Comparison of ENCODE assay signal across 29 cellular contexts in the genomic region with DNA sequence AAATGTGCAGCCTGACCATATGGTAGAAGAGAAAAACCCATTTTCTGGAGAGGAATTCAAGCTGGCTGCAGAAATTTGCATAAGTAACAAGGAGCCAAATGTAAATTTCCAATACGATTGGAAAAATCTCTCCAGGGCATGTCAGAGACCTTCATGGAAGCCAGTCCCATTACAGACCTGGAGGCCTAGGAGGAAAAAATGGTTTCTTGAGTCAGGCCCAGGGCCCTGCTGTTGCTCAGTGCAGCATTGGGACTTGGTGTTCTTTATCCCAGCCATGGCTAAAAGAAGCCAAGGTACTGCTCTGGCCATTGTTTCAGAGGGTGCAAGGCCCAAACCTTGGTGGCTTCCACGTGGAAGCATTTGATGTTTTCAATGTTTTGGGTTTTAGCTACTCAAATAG.
"Had no signal": no experiment of that assay in that cellular context is flagged by ENCODE, and none has a peak within 500 bp of the region (broad histone marks: within the 10 kb centered on the region; RNA-seq: fewer than 3 reads in every experiment).

No MANE protein-coding gene starts in this region.

- H3K27ac ChIP-seq: neural progenitor cell, ovary, parathyroid adenoma, psoas muscle, right lobe of liver, sigmoid colon, stomach, thoracic aorta, thyroid gland, tibial nerve, upper lobe of left lung, vagina had no signal

- H3K4me3 Mint-ChIP-seq: natural killer cell; nephron; neural progenitor cell; stimulated activated effector memory CD8-positive, alpha-beta T cell treated with anti-CD3 and anti-CD28 coated beads, Interleukin-12 subunit alpha, Interleukin-12 subunit beta, amount 100 ng/mL, for 72 hours; stimulated activated naive B cell treated with anti-CD40 and anti-IgM and Interleukin-4, amounts not matched to agents 10 μg/mL and 1 μg/mL and 100 μg/mL, for 72 hours; stimulated activated naive CD8-positive, alpha-beta T cell treated with anti-CD3 and anti-CD28 coated beads, Interleukin-15, Interleukin-2, amounts not matched to agents 100 ng/mL and 50 ng/mL, for 24 hours had no signal

- H3K4me1 Mint-ChIP-seq: natural killer cell; nephron; neural progenitor cell; stimulated activated effector memory CD8-positive, alpha-beta T cell treated with anti-CD3 and anti-CD28 coated beads, Interleukin-12 subunit alpha, Interleukin-12 subunit beta, amount 100 ng/mL, for 72 hours; stimulated activated naive B cell treated with anti-CD40 and anti-IgM and Interleukin-4, amounts not matched to agents 10 μg/mL and 1 μg/mL and 100 μg/mL, for 72 hours had no signal

- H3K79me2 ChIP-seq: parathyroid adenoma had no signal

- H3K36me3 ChIP-seq: neural progenitor cell, ovary, right lobe of liver, sigmoid colon, stomach, thoracic aorta, thyroid gland, tibial nerve, upper lobe of left lung, vagina had no signal

- H3K9me3 ChIP-seq: ovary, psoas muscle, right lobe of liver, sigmoid colon, thoracic aorta, thyroid gland, tibial nerve, vagina had no signal

- H3K4me3 ChIP-seq: neural progenitor cell, ovary, psoas muscle, right lobe of liver, sigmoid colon, stomach, thoracic aorta, thyroid gland, tibial nerve, upper lobe of left lung, vagina had no signal

- H3K4me1 ChIP-seq: neural progenitor cell, parathyroid adenoma, psoas muscle, right lobe of liver, sigmoid colon, stomach, thyroid gland, tibial nerve, upper lobe of left lung, vagina had no signal

- ATAC-seq: natural killer cell; psoas muscle; right cardiac atrium; right lobe of liver; stimulated activated effector memory CD8-positive, alpha-beta T cell treated with anti-CD3 and anti-CD28 coated beads, Interleukin-12 subunit alpha, Interleukin-12 subunit beta, amount 100 ng/mL, for 72 hours; stimulated activated naive B cell treated with anti-CD40 and anti-IgM and Interleukin-4, amounts not matched to agents 10 μg/mL and 1 μg/mL and 100 μg/mL, for 72 hours had no signal

- DNase-seq: natural killer cell; occipital lobe; ovary; posterior cingulate gyrus; psoas muscle; right cardiac atrium; right lobe of liver; sigmoid colon; small intestine; stimulated activated CD4-positive, alpha-beta T cell treated with anti-CD3 and anti-CD28 coated beads, Interleukin-15, amount 100 ng/mL, for 24 hours; stimulated activated CD4-positive, alpha-beta T cell treated with anti-CD3 and anti-CD28 coated beads, Interleukin-2, amount 100 ng/mL, for 24 hours; stimulated activated CD4-positive, alpha-beta T cell treated with anti-CD3 and anti-CD28 coated beads, Interleukin-2, amount 100 ng/mL, for 48 hours; stimulated activated CD4-positive, alpha-beta T cell treated with anti-CD3 and anti-CD28 coated beads, Interleukin-4, amount 100 ng/mL, for 24 hours; stimulated activated naive B cell treated with anti-CD40 and anti-IgM and Interleukin-4, amounts not matched to agents 10 μg/mL and 1 μg/mL and 100 μg/mL, for 72 hours; stimulated activated naive CD4-positive, alpha-beta T cell treated with Interleukin-2 at 50 U/mL for 16 hours; stomach; thyroid gland; trophoblast cell; upper lobe of left lung had no signal

- H3K36me3 Mint-ChIP-seq: natural killer cell; neural progenitor cell; stimulated activated effector memory CD8-positive, alpha-beta T cell treated with anti-CD3 and anti-CD28 coated beads, Interleukin-12 subunit alpha, Interleukin-12 subunit beta, amount 100 ng/mL, for 72 hours had no signal

- H3K4me2 ChIP-seq: neural progenitor cell had no signal

- H3K27me3 ChIP-seq: neural progenitor cell, ovary, right lobe of liver, stomach, thyroid gland, tibial nerve, upper lobe of left lung, vagina had no signal

- H3K27ac Mint-ChIP-seq: natural killer cell; nephron; neural progenitor cell; progenitor cell of endocrine pancreas; stimulated activated effector memory CD8-positive, alpha-beta T cell treated with anti-CD3 and anti-CD28 coated beads, Interleukin-12 subunit alpha, Interleukin-12 subunit beta, amount 100 ng/mL, for 72 hours; stimulated activated naive B cell treated with anti-CD40 and anti-IgM and Interleukin-4, amounts not matched to agents 10 μg/mL and 1 μg/mL and 100 μg/mL, for 72 hours; stimulated activated naive CD8-positive, alpha-beta T cell treated with anti-CD3 and anti-CD28 coated beads, Interleukin-15, Interleukin-2, amounts not matched to agents 100 ng/mL and 50 ng/mL, for 24 hours had no signal

- H3K9me3 Mint-ChIP-seq: stimulated activated naive CD8-positive, alpha-beta T cell treated with anti-CD3 and anti-CD28 coated beads, Interleukin-15, Interleukin-2, amounts not matched to agents 100 ng/mL and 50 ng/mL, for 24 hours had no signal

- H3K9ac ChIP-seq: neural progenitor cell, parathyroid adenoma had no signal

- H3K27me3 Mint-ChIP-seq: progenitor cell of endocrine pancreas; stimulated activated naive B cell treated with anti-CD40 and anti-IgM and Interleukin-4, amounts not matched to agents 10 μg/mL and 1 μg/mL and 100 μg/mL, for 72 hours; stimulated activated naive CD8-positive, alpha-beta T cell treated with anti-CD3 and anti-CD28 coated beads, Interleukin-15, Interleukin-2, amounts not matched to agents 100 ng/mL and 50 ng/mL, for 24 hours had no signal

- FAIRE-seq: small intestine, urothelium cell line had no signal

- H2AFZ ChIP-seq: neural progenitor cell, parathyroid adenoma had no signal
